Comparison of ENCODE assay signal across 31 cellular contexts in genomic region chr12:128178971-128179370, GRCh38.
A peak's percentile ranks its signal among the peaks of the same experiment; 100 is the strongest.
DNase-seq lines count a peak whose midpoint lies in the region; ATAC-seq and TF ChIP-seq lines count a peak whose summit lies in the region.
"Had no signal": no experiment of that assay in that cellular context is flagged by ENCODE, and none has a peak within 500 bp of the region (broad histone marks: within the 10 kb centered on the region; RNA-seq: fewer than 3 reads in every experiment).

No MANE protein-coding gene starts in this region.

- H3K27ac ChIP-seq in CD8-positive, alpha-beta T cell (ENCODE audit: low read depth, low read length), result no peak overlapping the region
- H3K27ac ChIP-seq: BLaER1, breast epithelium, esophagus muscularis mucosa, gastroesophageal sphincter, right lobe of liver, SK-N-MC had no signal

- no peaks in the 10 kb centered on the region for H3K27me3 Mint-ChIP-seq in CD8-positive, alpha-beta T cell (ENCODE audit: low read depth)
- no peaks in the 10 kb centered on the region for H3K27me3 Mint-ChIP-seq in Calu3 (ENCODE audit: unreplicated experiment)
- H3K27me3 Mint-ChIP-seq: activated CD4-positive, alpha-beta memory T cell treated with anti-CD3 and anti-CD28 coated beads, Interleukin-2, amount 10 ng/mL, durations not matched to agents 7 days and 5 days; activated naive CD4-positive, alpha-beta T cell treated with anti-CD3 and anti-CD28 coated beads, Interleukin-2, amount 50 U/mL, for 24 hours; activated T-helper 17 cell treated with anti-CD3 and anti-CD28 coated beads, Interleukin-2, amount 50 U/mL, for 72 hours; stimulated activated memory B cell treated with anti-CD40 and anti-IgM and Interleukin-4, amounts not matched to agents 10 μg/mL and 1 μg/mL and 100 μg/mL, for 72 hours had no signal

- intact Hi-C loops in CD8-positive, alpha-beta T cell (cut with DNase I, micrococcal nuclease), result no loop called here
- intact Hi-C loops in Calu3 (cut with micrococcal nuclease; ENCODE audit: unreplicated experiment), result no loop called here

- no peak for TF ChIP-seq CTCF in fibroblast of villous mesenchyme (IDR thresholded peaks at IDR 0.05; ENCODE audit: insufficient read depth, low read depth, low read length)
- TF ChIP-seq CTCF in omental fat pad (IDR thresholded peaks at IDR 0.05), result no peak
- no peak for TF ChIP-seq CTCF in CD8-positive, alpha-beta T cell (IDR thresholded peaks at IDR 0.05)
- TF ChIP-seq CTCF in Calu3 (IDR thresholded peaks at IDR 0.05; ENCODE audit: unreplicated experiment), result no peak

- ATAC-seq in omental fat pad (ENCODE audit: low FRiP score), result peak; percentile 44
- ATAC-seq in CD8-positive, alpha-beta T cell, result no peak
- ATAC-seq: activated CD4-positive, CD25-positive, alpha-beta regulatory T cell treated with anti-CD3 and anti-CD28 coated beads, Interleukin-2, amount 50 U/mL, for 24 hours; activated T-helper 17 cell treated with anti-CD3 and anti-CD28 coated beads, Interleukin-2, amount 50 U/mL, for 72 hours; gastroesophageal sphincter; K562; natural killer cell; right lobe of liver; stimulated activated memory B cell treated with anti-CD40 and anti-IgM and Interleukin-4, amounts not matched to agents 10 μg/mL and 1 μg/mL and 100 μg/mL, for 72 hours had no signal

- no peaks in the 10 kb centered on the region for H3K36me3 Mint-ChIP-seq in CD8-positive, alpha-beta T cell
- no peaks in the 10 kb centered on the region for H3K36me3 Mint-ChIP-seq in Calu3 (ENCODE audit: insufficient read depth, unreplicated experiment)
- H3K36me3 Mint-ChIP-seq: activated naive CD4-positive, alpha-beta T cell treated with anti-CD3 and anti-CD28 coated beads, Interleukin-2, amount 50 U/mL, for 24 hours; immature natural killer cell; natural killer cell; stimulated activated memory B cell treated with anti-CD40 and anti-IgM and Interleukin-4, amounts not matched to agents 10 μg/mL and 1 μg/mL and 100 μg/mL, for 72 hours had no signal

- no peaks in the 10 kb centered on the region for H3K9me3 ChIP-seq in CD8-positive, alpha-beta T cell (ENCODE audit: low read length)
- H3K9me3 ChIP-seq: BLaER1, breast epithelium, esophagus muscularis mucosa, gastroesophageal sphincter, HAP-1, right lobe of liver had no signal

- POLR2A ChIA-PET in CD8-positive, alpha-beta T cell (lab: Charles Lee), result no interaction called here

- no TSS peak for BruUV-seq in Calu3 (replicated peaks; lab: Mats Ljungman, UMichigan)

- no peaks in the 10 kb centered on the region for H3K4me1 ChIP-seq in CD8-positive, alpha-beta T cell (ENCODE audit: insufficient read depth, low read length)
- H3K4me1 ChIP-seq: BLaER1, breast epithelium, esophagus muscularis mucosa, gastroesophageal sphincter, HAP-1, right lobe of liver had no signal

- peaks cover 7% of the 10 kb centered on the region for H3K9me3 Mint-ChIP-seq in CD8-positive, alpha-beta T cell
- peaks cover 21% of the 10 kb centered on the region for H3K9me3 Mint-ChIP-seq in Calu3 (ENCODE audit: low read depth, unreplicated experiment)

- H3K27ac Mint-ChIP-seq in CD8-positive, alpha-beta T cell, result no peak overlapping the region
- H3K27ac Mint-ChIP-seq in Calu3 (ENCODE audit: unreplicated experiment), result no peak overlapping the region
- H3K27ac Mint-ChIP-seq: activated CD4-positive, alpha-beta memory T cell treated with anti-CD3 and anti-CD28 coated beads, Interleukin-2, amount 10 ng/mL, durations not matched to agents 7 days and 5 days; activated naive CD4-positive, alpha-beta T cell treated with anti-CD3 and anti-CD28 coated beads, Interleukin-2, amount 50 U/mL, for 24 hours; activated T-helper 17 cell treated with anti-CD3 and anti-CD28 coated beads, Interleukin-2, amount 50 U/mL, for 72 hours; immature natural killer cell; natural killer cell; stimulated activated memory B cell treated with anti-CD40 and anti-IgM and Interleukin-4, amounts not matched to agents 10 μg/mL and 1 μg/mL and 100 μg/mL, for 72 hours; T-helper 1 cell treated with Interleukin-12 subunit alpha and Interleukin-12 subunit beta and Interleukin-4 antibody, amounts not matched to agents 30 μg/mL and 1 μg/mL, for 36 hours had no signal

- H3K36me3 ChIP-seq in CD8-positive, alpha-beta T cell (ENCODE audit: insufficient read depth, low read length), result no peaks in the 10 kb centered on the region
- H3K36me3 ChIP-seq: BLaER1, breast epithelium, esophagus muscularis mucosa, gastroesophageal sphincter, HAP-1, right lobe of liver had no signal

- no peak overlapping the region for H3K4me3 ChIP-seq in fibroblast of villous mesenchyme (ENCODE audit: low read depth, low read length)
- no peak overlapping the region for H3K4me3 ChIP-seq in CD8-positive, alpha-beta T cell (ENCODE audit: low read depth, low read length)
- H3K4me3 ChIP-seq: BLaER1, breast epithelium, esophagus muscularis mucosa, gastroesophageal sphincter, HAP-1, K562, right lobe of liver, SK-N-MC had no signal

- no peaks in the 10 kb centered on the region for H3K27me3 ChIP-seq in CD8-positive, alpha-beta T cell (ENCODE audit: insufficient read depth, low read length)
- H3K27me3 ChIP-seq: BLaER1, breast epithelium, esophagus muscularis mucosa, gastroesophageal sphincter, right lobe of liver had no signal

- peak; percentile 51 for DNase-seq in HK-2 (ENCODE audit: unreplicated experiment)
- DNase-seq in RKO (ENCODE audit: low spot score), result peak; percentile 4
- peak; percentile 2 for DNase-seq in fibroblast of villous mesenchyme (ENCODE audit: low read depth)
- no peak for DNase-seq in omental fat pad (ENCODE audit: low spot score)
- no peak for DNase-seq in CD8-positive, alpha-beta T cell
- DNase-seq in Calu3, result no peak
- no peak for DNase-seq in stimulated activated CD4-positive, alpha-beta T cell treated with anti-CD3 and anti-CD28 coated beads, Interleukin-12 subunit alpha, Interleukin-12 subunit beta, amount 100 ng/mL, for 4 hours
- no peak for DNase-seq in NCI-H146 (lab: John Stamatoyannopoulos, UW)
- DNase-seq: activated CD4-positive, alpha-beta memory T cell treated with anti-CD3 and anti-CD28 coated beads, Interleukin-2, amount 10 ng/mL, durations not matched to agents 7 days and 5 days; activated CD8-positive, alpha-beta memory T cell treated with anti-CD3 and anti-CD28 coated beads, Interleukin-2, amount 50 U/mL, for 48 hours; effector memory CD4-positive, alpha-beta T cell; hippocampal formation; immature natural killer cell; natural killer cell; NCI-H1694; NCI-H69; right lobe of liver; RPMI8226; stimulated activated CD4-positive, alpha-beta T cell treated with anti-CD3 and anti-CD28 coated beads, Interleukin-4, amount 100 ng/mL, for 4 hours had no signal

- no peaks in the 10 kb centered on the region for H3K4me1 Mint-ChIP-seq in CD8-positive, alpha-beta T cell (ENCODE audit: low read depth)
- no peaks in the 10 kb centered on the region for H3K4me1 Mint-ChIP-seq in Calu3 (ENCODE audit: low read depth, unreplicated experiment)
- H3K4me1 Mint-ChIP-seq: activated CD4-positive, alpha-beta memory T cell treated with anti-CD3 and anti-CD28 coated beads, Interleukin-2, amount 10 ng/mL, durations not matched to agents 7 days and 5 days; activated naive CD4-positive, alpha-beta T cell treated with anti-CD3 and anti-CD28 coated beads, Interleukin-2, amount 50 U/mL, for 24 hours; activated T-helper 17 cell treated with anti-CD3 and anti-CD28 coated beads, Interleukin-2, amount 50 U/mL, for 72 hours; immature natural killer cell; natural killer cell; stimulated activated memory B cell treated with anti-CD40 and anti-IgM and Interleukin-4, amounts not matched to agents 10 μg/mL and 1 μg/mL and 100 μg/mL, for 72 hours had no signal

- CTCF ChIA-PET in CD8-positive, alpha-beta T cell (lab: Charles Lee), result no interaction called here
- CTCF ChIA-PET in Calu3 (lab: Charles Lee), result no interaction called here

- no peak overlapping the region for H3K4me3 Mint-ChIP-seq in CD8-positive, alpha-beta T cell
- no peak overlapping the region for H3K4me3 Mint-ChIP-seq in Calu3 (ENCODE audit: low read depth, unreplicated experiment)
- H3K4me3 Mint-ChIP-seq: activated CD4-positive, alpha-beta memory T cell treated with anti-CD3 and anti-CD28 coated beads, Interleukin-2, amount 10 ng/mL, durations not matched to agents 7 days and 5 days; activated naive CD4-positive, alpha-beta T cell treated with anti-CD3 and anti-CD28 coated beads, Interleukin-2, amount 50 U/mL, for 24 hours; activated T-helper 17 cell treated with anti-CD3 and anti-CD28 coated beads, Interleukin-2, amount 50 U/mL, for 72 hours; immature natural killer cell; natural killer cell; stimulated activated memory B cell treated with anti-CD40 and anti-IgM and Interleukin-4, amounts not matched to agents 10 μg/mL and 1 μg/mL and 100 μg/mL, for 72 hours; T-helper 1 cell treated with Interleukin-12 subunit alpha and Interleukin-12 subunit beta and Interleukin-4 antibody, amounts not matched to agents 30 μg/mL and 1 μg/mL, for 36 hours had no signal

Comparison
In these comparisons a context has a peak if more than half of its experiments do, and no peak if none do; other contexts are left out.
1. DNase-seq: peak in HK-2 (single experiment), RKO (single experiment) and fibroblast of villous mesenchyme (single experiment); none in omental fat pad (single experiment), CD8-positive, alpha-beta T cell (0 of 7), Calu3 (single experiment), stimulated activated CD4-positive, alpha-beta T cell treated with anti-CD3 and anti-CD28 coated beads, Interleukin-12 subunit alpha, Interleukin-12 subunit beta, amount 100 ng/mL, for 4 hours (single experiment) and NCI-H146 (single experiment).